In genomic region chrX:6029014-6029413, GRCh38 we compare ENCODE assay signal across 16 cellular contexts.
DNase-seq lines count a peak whose midpoint lies in the region; ATAC-seq, FAIRE-seq and TF ChIP-seq lines count a peak whose summit lies in the region.
"Had no signal": no experiment of that assay in that cellular context is flagged by ENCODE, and none has a peak within 500 bp of the region (broad histone marks: within the 10 kb centered on the region; RNA-seq: fewer than 3 reads in every experiment).

No MANE protein-coding gene starts in this region.

- H3K79me2 ChIP-seq in H9 (ENCODE audit: insufficient read depth, low read length): peaks cover 7% of the 10 kb centered on the region; the same call in 1 of the 2 replicates

- H3K36me3 Mint-ChIP-seq in H9 (ENCODE audit: insufficient read depth in 1 of 3, low read depth in 3 of 3) (peaks cover 15 to 19% (median 18%) of the 10 kb centered on the region in 3 experiments; a peak in 6 of 7 replicates), WTC11 (peaks cover 9% of the 10 kb centered on the region; the same call in 1 of the 2 replicates)
- no peaks in the 10 kb centered on the region for H3K36me3 Mint-ChIP-seq in activated T-cell treated with anti-CD3 and anti-CD28 coated beads, Interleukin-2, amount 50 U/mL, for 4 hours (ENCODE audit: insufficient read depth)
- H3K36me3 Mint-ChIP-seq in CD4-positive, alpha-beta memory T cell: no peaks in the 10 kb centered on the region

- H3K9me3 Mint-ChIP-seq in H9 (no peaks in the 10 kb centered on the region), WTC11 (no peaks in the 10 kb centered on the region)
- no peaks in the 10 kb centered on the region for H3K9me3 Mint-ChIP-seq in activated T-cell treated with anti-CD3 and anti-CD28 coated beads, Interleukin-2, amount 50 U/mL, for 4 hours
- peaks cover 0 to 4% (median 0%) of the 10 kb centered on the region in 8 donors for H3K9me3 Mint-ChIP-seq in CD4-positive, alpha-beta memory T cell
- H3K9me3 Mint-ChIP-seq: CD4-positive, alpha-beta T cell had no signal

- H2BK120ac ChIP-seq in H9 (ENCODE audit: low read depth, low read length, poor library complexity, severe bottlenecking): no peak overlapping the region

- no peak overlapping the region for H3K56ac ChIP-seq in H9 (ENCODE audit: insufficient read length, low read depth, low read length)

- no peak overlapping the region for H3K23ac ChIP-seq in H9 (ENCODE audit: insufficient read length, low read depth, low read length)

- peaks cover 12% of the 10 kb centered on the region for H3K4me1 ChIP-seq in H9 (ENCODE audit: insufficient read depth, low read length)
- H3K4me1 ChIP-seq in CD4-positive, alpha-beta memory T cell (ENCODE audit: insufficient read depth, low read length): no peaks in the 10 kb centered on the region

- H3K4me3 Mint-ChIP-seq in H9: no peak overlapping the region
- H3K4me3 Mint-ChIP-seq in WTC11: no peak overlapping the region
- no peak overlapping the region for H3K4me3 Mint-ChIP-seq in activated T-cell treated with anti-CD3 and anti-CD28 coated beads, Interleukin-2, amount 50 U/mL, for 4 hours
- H3K4me3 Mint-ChIP-seq in CD4-positive, alpha-beta memory T cell: no peak overlapping the region
- H3K4me3 Mint-ChIP-seq: B cell; CD4-positive, alpha-beta T cell had no signal

- POLR2A ChIA-PET in WTC11 (lab: Charles Lee): no interaction called here
- POLR2A ChIA-PET in CD4-positive, alpha-beta memory T cell (lab: Charles Lee; ENCODE audit: partially characterized antibody): no interaction called here

- H3K27me3 ChIP-seq in H9 (ENCODE audit: insufficient read depth, low read length): no peaks in the 10 kb centered on the region
- H3K27me3 ChIP-seq in CD4-positive, alpha-beta memory T cell (ENCODE audit: insufficient read depth, low read length): no peaks in the 10 kb centered on the region

- no peak overlapping the region for H2BK12ac ChIP-seq in H9 (ENCODE audit: insufficient read length, low read depth, low read length)

- no peak overlapping the region for H3K4me2 ChIP-seq in H9 (ENCODE audit: insufficient read depth, insufficient read length, low read length)

- no peak overlapping the region for H2BK20ac ChIP-seq in H9 (ENCODE audit: low read depth, low read length, poor library complexity, severe bottlenecking)

- no peak for ATAC-seq in WTC11
- no peak for ATAC-seq in activated T-cell treated with anti-CD3 and anti-CD28 coated beads, Interleukin-2, amount 50 U/mL, for 4 hours
- ATAC-seq: HCT116 had no signal

- no CpG with 5 or more reads among the region's 11 CpGs for WGBS in H9 (ENCODE audit: extremely low coverage, insufficient read length, low lambda C conversion rate)

- H3K14ac ChIP-seq in H9 (ENCODE audit: insufficient read depth, low read length): no peak overlapping the region

- H3K27ac ChIP-seq in H9 (ENCODE audit: insufficient read length, low read depth, low read length) (peak overlapping the region; percentile 37), epithelial cell of prostate (peak overlapping the region; percentile 7)
- H3K27ac ChIP-seq in CD4-positive, alpha-beta memory T cell (ENCODE audit: low read depth, low read length): no peak overlapping the region
- H3K27ac ChIP-seq: HL-60 had no signal

- peaks cover 64 to 73% of the 10 kb centered on the region in 2 experiments for H3K4me1 Mint-ChIP-seq in H9
- peaks cover 70% of the 10 kb centered on the region for H3K4me1 Mint-ChIP-seq in WTC11
- no peaks in the 10 kb centered on the region for H3K4me1 Mint-ChIP-seq in activated T-cell treated with anti-CD3 and anti-CD28 coated beads, Interleukin-2, amount 50 U/mL, for 4 hours (ENCODE audit: low read depth)
- H3K4me1 Mint-ChIP-seq in CD4-positive, alpha-beta memory T cell: no peaks in the 10 kb centered on the region
- H3K4me1 Mint-ChIP-seq: B cell had no signal

- no peak overlapping the region for H4K5ac ChIP-seq in H9 (ENCODE audit: insufficient read length, low read depth, low read length)

- no peak overlapping the region for H4K8ac ChIP-seq in H9 (replicated peaks; ENCODE audit: insufficient read length, low read depth, low read length)

- no peaks in the 10 kb centered on the region for H4K20me1 ChIP-seq in H9 (ENCODE audit: control insufficient read depth, insufficient read depth, insufficient read length)

- peak overlapping the region; percentile 36 for H3K18ac ChIP-seq in H9 (ENCODE audit: insufficient read length, low read depth, low read length)

- H3K9ac ChIP-seq in H9 (ENCODE audit: extremely low read depth, insufficient read length, low read length): no peak overlapping the region

- no peak overlapping the region for H3T11ph ChIP-seq in H9 (ENCODE audit: low read length)

- peaks cover 3% of the 10 kb centered on the region for H3K79me1 ChIP-seq in H9 (ENCODE audit: insufficient read depth, low read depth, low read length, poor library complexity, severe bottlenecking)

- H3K27ac Mint-ChIP-seq in H9: peak overlapping the region in 2 of 3 experiments; percentile 50 to 87; a peak in 5 of 7 replicates
- peak overlapping the region; percentile 83 for H3K27ac Mint-ChIP-seq in WTC11
- H3K27ac Mint-ChIP-seq in CD4-positive, alpha-beta memory T cell: no peak overlapping the region
- H3K27ac Mint-ChIP-seq: B cell; CD4-positive, alpha-beta T cell had no signal

- H3K36me3 ChIP-seq in CD4-positive, alpha-beta memory T cell (ENCODE audit: insufficient read depth, low read length): no peaks in the 10 kb centered on the region

- DNase-seq in GM18507 (ENCODE audit: extremely low spot score, insufficient read length, low read depth): no peak
- DNase-seq in H9: no peak
- no peak for DNase-seq in WTC11 (ENCODE audit: low spot score)
- no peak for DNase-seq in epithelial cell of prostate (ENCODE audit: low read depth, low spot score)
- DNase-seq in activated T-cell treated with anti-CD3 and anti-CD28 coated beads, Interleukin-2, amount 50 U/mL, for 4 hours: no peak
- no peak for DNase-seq in GDM1 (lab: John Stamatoyannopoulos, UW)
- no peak for DNase-seq in CD4-positive, alpha-beta memory T cell
- DNase-seq: C1 segment of cervical spinal cord; CD4-positive, alpha-beta T cell; DND-41; GF-D8 had no signal

- TF ChIP-seq CTCF in H9 (conservative IDR thresholded peaks at IDR 0.05) (no peak), WTC11 (IDR thresholded peaks at IDR 0.05) (no peak)

- no peaks in the 10 kb centered on the region for H3K9me3 ChIP-seq in H9 (ENCODE audit: control insufficient read depth, low read depth, low read length)
- H3K9me3 ChIP-seq in CD4-positive, alpha-beta memory T cell (ENCODE audit: control insufficient read depth in 1 of 2, low read length in 2 of 2): no peaks in the 10 kb centered on the region

- peak; percentile 5 for FAIRE-seq in GM18507 (lab: Jason Lieb, UNC)
- FAIRE-seq: A204.1, H1 had no signal

- peaks cover 2% of the 10 kb centered on the region for H3K23me2 ChIP-seq in H9 (ENCODE audit: insufficient read length, low read depth, low read length, poor library complexity, severe bottlenecking)

- H2BK5ac ChIP-seq in H9 (ENCODE audit: insufficient read length, low read length): no peak overlapping the region

- no peak overlapping the region for H2BK15ac ChIP-seq in H9 (ENCODE audit: low read depth, low read length)

- CTCF ChIA-PET in WTC11 (lab: Charles Lee): interaction anchor here (0.7 kb wide), 1 partner anchor 1162 kb away, joined by 3 read pairs; no protein-coding TSS in a partner anchor
- CTCF ChIA-PET in CD4-positive, alpha-beta memory T cell (lab: Charles Lee; ENCODE audit: partially characterized antibody): no interaction called here

- H3K27me3 Mint-ChIP-seq in H9 (ENCODE audit: low read depth) (no peaks in the 10 kb centered on the region), WTC11 (ENCODE audit: low read depth) (no peaks in the 10 kb centered on the region)
- no peaks in the 10 kb centered on the region for H3K27me3 Mint-ChIP-seq in activated T-cell treated with anti-CD3 and anti-CD28 coated beads, Interleukin-2, amount 50 U/mL, for 4 hours (ENCODE audit: low read depth)
- H3K27me3 Mint-ChIP-seq in CD4-positive, alpha-beta memory T cell: no peaks in the 10 kb centered on the region
- H3K27me3 Mint-ChIP-seq: CD4-positive, alpha-beta T cell had no signal

- H3K4ac ChIP-seq in H9 (ENCODE audit: low read depth, low read length): no peak overlapping the region

- no peak overlapping the region for H4K91ac ChIP-seq in H9 (ENCODE audit: insufficient read length, low read depth, low read length)

- no peak overlapping the region for H2AFZ ChIP-seq in H9 (ENCODE audit: low read length)

- H2AK5ac ChIP-seq in H9 (ENCODE audit: insufficient read length, low read length): no peak overlapping the region

- intact Hi-C loops in CD4-positive, alpha-beta memory T cell (cut with micrococcal nuclease): no loop called here

- no peak overlapping the region for H3K4me3 ChIP-seq in CD4-positive, alpha-beta memory T cell (ENCODE audit: low read length in 2 of 2)

TF ChIP-seq in WTC11, 78 proteins besides CTCF, POLR2A, EP300 and RAD21 (continues in another document):
- TF ChIP-seq ZNF423 (CRISPR knock-in tag; IDR thresholded peaks at IDR 0.05): no peak
- no peak for TF ChIP-seq MYBL2 (CRISPR knock-in tag; IDR thresholded peaks at IDR 0.05)
- TF ChIP-seq NR2C2 (CRISPR knock-in tag; IDR thresholded peaks at IDR 0.05): no peak
- no peak for TF ChIP-seq MXD4 (CRISPR knock-in tag; IDR thresholded peaks at IDR 0.05; ENCODE audit: borderline replicate concordance)
- no peak for TF ChIP-seq E2F5 (CRISPR knock-in tag; IDR thresholded peaks at IDR 0.05)
- no peak for TF ChIP-seq ZNF512 (CRISPR knock-in tag; IDR thresholded peaks at IDR 0.05; ENCODE audit: borderline replicate concordance)
- TF ChIP-seq IRF2 (CRISPR knock-in tag; IDR thresholded peaks at IDR 0.05; ENCODE audit: borderline replicate concordance, low read depth): no peak
- no peak for TF ChIP-seq TCF7 (CRISPR knock-in tag; IDR thresholded peaks at IDR 0.05; ENCODE audit: low read depth)

Comparison
In these comparisons a context has a peak if more than half of its experiments do, and no peak if none do; other contexts are left out.
1. H3K27ac Mint-ChIP-seq: peak in H9 (2 of 3) and WTC11 (single experiment); none in CD4-positive, alpha-beta memory T cell (0 of 7).